Comparison of ENCODE assay signal across 1 cellular context in the genomic region with DNA sequence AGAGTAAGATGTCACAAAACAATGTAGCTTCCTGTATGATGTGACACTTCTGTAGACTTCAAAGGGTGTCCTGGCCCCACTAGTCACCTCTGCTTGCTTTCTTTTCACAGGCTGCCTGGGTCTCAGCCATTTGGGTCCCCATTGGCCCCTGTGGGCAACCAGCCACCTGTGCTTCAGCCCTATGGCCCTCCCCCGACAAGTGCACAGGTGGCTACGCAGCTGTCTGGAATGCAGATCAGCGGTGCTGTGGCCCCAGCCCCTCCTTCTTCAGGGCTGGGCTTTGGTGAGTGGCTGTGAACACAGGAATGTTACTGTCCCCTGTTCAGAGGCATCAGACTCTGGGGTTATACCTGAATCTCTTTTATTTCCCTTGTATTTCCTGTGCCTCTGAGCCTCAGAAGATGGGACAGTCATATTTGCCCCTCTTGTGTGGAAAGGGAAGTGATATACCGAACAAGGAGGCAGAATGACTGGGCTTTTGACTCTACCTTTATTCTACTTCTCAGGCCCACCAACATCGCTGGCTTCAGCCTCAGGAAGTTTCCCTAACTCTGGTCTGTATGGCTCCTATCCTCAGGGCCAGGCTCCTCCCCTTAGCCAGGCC.
TF ChIP-seq lines count a peak whose summit lies in the region.

No MANE protein-coding gene starts in this region.

TF ChIP-seq in Ishikawa, 13 proteins besides CTCF, POLR2A, EP300 and RAD21:
- TF ChIP-seq CEBPB (IDR thresholded peaks at IDR 0.05) (no peak), MAX (IDR thresholded peaks at IDR 0.05) (no peak), NFIC (IDR thresholded peaks at IDR 0.05) (no peak), TEAD4 (IDR thresholded peaks at IDR 0.05) (peak; percentile 49; the same call in 1 of the 2 replicates), USF1 (IDR thresholded peaks at IDR 0.05) (no peak), CREB1 (IDR thresholded peaks at IDR 0.05; ENCODE audit: low read depth) (no peak), ZBTB7A (IDR thresholded peaks at IDR 0.05; ENCODE audit: low read depth) (no peak), YY1 (IDR thresholded peaks at IDR 0.05; ENCODE audit: low read depth) (no peak), TAF1 (IDR thresholded peaks at IDR 0.05; ENCODE audit: low read depth) (no peak)
TF ChIP-seq in Ishikawa: peak in this region for 1.
